ENCODE assay signal across 23 cellular contexts in genomic region chr10:77687621-77688020, GRCh38. TPM values are rescaled to one million over a fixed set of nuclear protein-coding genes. Genes with fewer than 3 reads are reported as not detected.
"Had no signal": no experiment of that assay in that cellular context is flagged by ENCODE, and none has a peak within 500 bp of the region (broad histone marks: within the 10 kb centered on the region; RNA-seq: fewer than 3 reads in every experiment).

No MANE protein-coding gene starts in this region.

- H3K36me3 ChIP-seq: brain microvascular endothelial cell, gastrocnemius medialis, left ventricle myocardium inferior, pancreas had no signal

- H3K4me3 ChIP-seq: gastrocnemius medialis, left ventricle myocardium inferior, pancreas, smooth muscle cell, testis had no signal

- H3K4me3 Mint-ChIP-seq: activated CD4-positive, alpha-beta T cell treated with anti-CD3 and anti-CD28 coated beads, Interleukin-2, amount 10 ng/mL, durations not matched to agents 7 days and 5 days; activated T-cell treated with anti-CD3 and anti-CD28 coated beads, Interleukin-2, amount 50 U/mL, for 72 hours; central memory CD8-positive, alpha-beta T cell; neural crest cell; stimulated activated memory B cell treated with anti-CD40 and anti-IgM and Interleukin-4, amounts not matched to agents 10 μg/mL and 1 μg/mL and 100 μg/mL, for 72 hours; T-helper 1 cell treated with Interleukin-12 subunit alpha and Interleukin-12 subunit beta and Interleukin-4 antibody, amounts not matched to agents 30 μg/mL and 1 μg/mL, for 36 hours; type B pancreatic cell had no signal

- DNase-seq: activated CD4-positive, alpha-beta T cell treated with anti-CD3 and anti-CD28 coated beads, Interleukin-2, amount 10 ng/mL, durations not matched to agents 7 days and 5 days; activated CD8-positive, alpha-beta memory T cell treated with anti-CD3 and anti-CD28 coated beads, Interleukin-2, amount 50 U/mL, for 48 hours; activated effector memory CD4-positive, alpha-beta T cell treated with anti-CD3 and anti-CD28 coated beads, Interleukin-2, amount 50 U/mL, for 16 hours; activated naive CD4-positive, alpha-beta T cell treated with anti-CD3 and anti-CD28 coated beads, Interleukin-2, amount 50 U/mL, for 16 hours; activated T-cell treated with anti-CD3 and anti-CD28 coated beads, Interleukin-2, amount 50 U/mL, for 72 hours; aorta; brain microvascular endothelial cell; cortex of kidney; gastrocnemius medialis; head of caudate nucleus; kidney glomerular epithelial cell; left ventricle myocardium inferior; mammary epithelial cell; naive B cell; pancreas; stimulated activated CD4-positive, alpha-beta T cell treated with anti-CD3 and anti-CD28 coated beads, Interleukin-4, amount 100 ng/mL, for 4 hours; testis had no signal

- H3K4me1 Mint-ChIP-seq: activated CD4-positive, alpha-beta T cell treated with anti-CD3 and anti-CD28 coated beads, Interleukin-2, amount 10 ng/mL, durations not matched to agents 7 days and 5 days; central memory CD8-positive, alpha-beta T cell; naive B cell; stimulated activated memory B cell treated with anti-CD40 and anti-IgM and Interleukin-4, amounts not matched to agents 10 μg/mL and 1 μg/mL and 100 μg/mL, for 72 hours had no signal

- H3K27me3 ChIP-seq: pancreas, testis had no signal

- H3K36me3 Mint-ChIP-seq: naive B cell; stimulated activated memory B cell treated with anti-CD40 and anti-IgM and Interleukin-4, amounts not matched to agents 10 μg/mL and 1 μg/mL and 100 μg/mL, for 72 hours; type B pancreatic cell had no signal

- H3K9me3 Mint-ChIP-seq: activated CD4-positive, alpha-beta T cell treated with anti-CD3 and anti-CD28 coated beads, Interleukin-2, amount 10 ng/mL, durations not matched to agents 7 days and 5 days; central memory CD8-positive, alpha-beta T cell; neural crest cell; stimulated activated memory B cell treated with anti-CD40 and anti-IgM and Interleukin-4, amounts not matched to agents 10 μg/mL and 1 μg/mL and 100 μg/mL, for 72 hours; T-helper 1 cell treated with Interleukin-12 subunit alpha and Interleukin-12 subunit beta and Interleukin-4 antibody, amounts not matched to agents 30 μg/mL and 1 μg/mL, for 36 hours; type B pancreatic cell had no signal

- H3K27ac Mint-ChIP-seq: activated CD4-positive, alpha-beta T cell treated with anti-CD3 and anti-CD28 coated beads, Interleukin-2, amount 10 ng/mL, durations not matched to agents 7 days and 5 days; activated T-cell treated with anti-CD3 and anti-CD28 coated beads, Interleukin-2, amount 50 U/mL, for 72 hours; stimulated activated memory B cell treated with anti-CD40 and anti-IgM and Interleukin-4, amounts not matched to agents 10 μg/mL and 1 μg/mL and 100 μg/mL, for 72 hours; T-helper 1 cell treated with Interleukin-12 subunit alpha and Interleukin-12 subunit beta and Interleukin-4 antibody, amounts not matched to agents 30 μg/mL and 1 μg/mL, for 36 hours; type B pancreatic cell had no signal

- FAIRE-seq: pancreas had no signal

RNA-seq across cellular contexts. Expression of gene KCNMA1, which starts 50.0 kb away (rescaled TPM):
- total RNA-seq: activated CD4-positive, alpha-beta T cell treated with anti-CD3 and anti-CD28 coated beads, Interleukin-2, amount 10 ng/mL, durations not matched to agents 7 days and 5 days had no signal
